Comparison of ENCODE assay signal across 20 cellular contexts in the genomic region with DNA sequence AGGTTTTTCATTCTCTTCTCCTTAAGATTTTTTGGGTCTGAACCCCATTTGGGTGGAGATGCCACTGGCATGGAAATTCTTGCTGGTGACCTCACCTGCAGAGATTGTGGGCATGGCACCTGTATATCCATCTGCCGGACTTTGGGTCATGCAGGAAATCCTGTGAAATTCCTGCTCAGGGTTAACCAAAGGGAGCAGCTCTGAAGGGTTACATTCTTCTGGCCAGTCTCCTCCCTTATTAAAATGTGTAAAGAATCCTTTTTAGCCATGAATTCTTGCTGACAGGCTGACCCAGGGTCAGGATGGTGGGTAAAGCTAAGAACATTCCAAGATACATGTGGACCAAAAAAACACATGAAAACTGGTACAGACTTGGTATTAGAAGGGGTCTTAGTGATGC.
"Had no signal": no experiment of that assay in that cellular context is flagged by ENCODE, and none has a peak within 500 bp of the region (broad histone marks: within the 10 kb centered on the region; RNA-seq: fewer than 3 reads in every experiment).

No MANE protein-coding gene starts in this region.

- H3K27ac ChIP-seq: pancreas, psoas muscle, right atrium auricular region, thyroid gland, VCaP had no signal

- ATAC-seq: left ventricle myocardium superior; pancreas; psoas muscle; stimulated activated naive CD8-positive, alpha-beta T cell treated with anti-CD3 and anti-CD28 coated beads, Interleukin-15, Interleukin-2, amounts not matched to agents 100 U/mL and 50 U/mL, for 24 hours had no signal

- H3K36me3 Mint-ChIP-seq: activated naive CD8-positive, alpha-beta T cell treated with anti-CD3 and anti-CD28 coated beads for 36 hours had no signal

- H3K4me3 Mint-ChIP-seq: activated naive CD8-positive, alpha-beta T cell treated with anti-CD3 and anti-CD28 coated beads for 36 hours; nephron had no signal

- H3K27me3 ChIP-seq: pancreas, right atrium auricular region, thyroid gland had no signal

- H3K9me3 ChIP-seq: pancreas, psoas muscle, right atrium auricular region, thyroid gland had no signal

- H3K9me3 Mint-ChIP-seq: activated naive CD8-positive, alpha-beta T cell treated with anti-CD3 and anti-CD28 coated beads for 36 hours; nephron had no signal

- DNase-seq: activated CD4-positive, alpha-beta T cell treated with anti-CD3 and anti-CD28 coated beads for 1 hour; activated CD8-positive, alpha-beta memory T cell treated with anti-CD3 and anti-CD28 coated beads for 24 hours; activated CD8-positive, alpha-beta memory T cell treated with anti-CD3 and anti-CD28 coated beads, Interleukin-2, amount 50 U/mL, for 48 hours; activated naive CD4-positive, alpha-beta T cell treated with Interleukin-2 at 50 U/mL for 16 hours; activated naive CD8-positive, alpha-beta T cell treated with anti-CD3 and anti-CD28 coated beads for 36 hours; activated T-cell treated with anti-CD3 and anti-CD28 coated beads, Interleukin-2, amount 50 U/mL, for 48 hours; amniotic stem cell; cerebellar nuclear complex; cortex of kidney; foreskin melanocyte; left ventricle myocardium superior; pancreas; psoas muscle; stimulated activated CD4-positive, alpha-beta T cell treated with anti-CD3 and anti-CD28 coated beads, Interleukin-12 subunit alpha, Interleukin-12 subunit beta, amount 100 ng/mL, for 4 hours; stimulated activated CD4-positive, alpha-beta T cell treated with anti-CD3 and anti-CD28 coated beads, Interleukin-4, amount 100 ng/mL, for 4 hours; stimulated activated naive CD8-positive, alpha-beta T cell treated with anti-CD3 and anti-CD28 coated beads, Interleukin-15, Interleukin-2, amounts not matched to agents 100 U/mL and 50 U/mL, for 24 hours; thyroid gland had no signal

- H3K36me3 ChIP-seq: pancreas, thyroid gland had no signal

- H3K4me3 ChIP-seq: pancreas, psoas muscle, right atrium auricular region, thyroid gland had no signal

- H3K4me1 ChIP-seq: pancreas, psoas muscle, right atrium auricular region, thyroid gland had no signal

- H3K27ac Mint-ChIP-seq: activated naive CD8-positive, alpha-beta T cell treated with anti-CD3 and anti-CD28 coated beads for 36 hours; nephron had no signal

- H3K4me1 Mint-ChIP-seq: activated naive CD8-positive, alpha-beta T cell treated with anti-CD3 and anti-CD28 coated beads for 36 hours had no signal
